In the genomic region with DNA sequence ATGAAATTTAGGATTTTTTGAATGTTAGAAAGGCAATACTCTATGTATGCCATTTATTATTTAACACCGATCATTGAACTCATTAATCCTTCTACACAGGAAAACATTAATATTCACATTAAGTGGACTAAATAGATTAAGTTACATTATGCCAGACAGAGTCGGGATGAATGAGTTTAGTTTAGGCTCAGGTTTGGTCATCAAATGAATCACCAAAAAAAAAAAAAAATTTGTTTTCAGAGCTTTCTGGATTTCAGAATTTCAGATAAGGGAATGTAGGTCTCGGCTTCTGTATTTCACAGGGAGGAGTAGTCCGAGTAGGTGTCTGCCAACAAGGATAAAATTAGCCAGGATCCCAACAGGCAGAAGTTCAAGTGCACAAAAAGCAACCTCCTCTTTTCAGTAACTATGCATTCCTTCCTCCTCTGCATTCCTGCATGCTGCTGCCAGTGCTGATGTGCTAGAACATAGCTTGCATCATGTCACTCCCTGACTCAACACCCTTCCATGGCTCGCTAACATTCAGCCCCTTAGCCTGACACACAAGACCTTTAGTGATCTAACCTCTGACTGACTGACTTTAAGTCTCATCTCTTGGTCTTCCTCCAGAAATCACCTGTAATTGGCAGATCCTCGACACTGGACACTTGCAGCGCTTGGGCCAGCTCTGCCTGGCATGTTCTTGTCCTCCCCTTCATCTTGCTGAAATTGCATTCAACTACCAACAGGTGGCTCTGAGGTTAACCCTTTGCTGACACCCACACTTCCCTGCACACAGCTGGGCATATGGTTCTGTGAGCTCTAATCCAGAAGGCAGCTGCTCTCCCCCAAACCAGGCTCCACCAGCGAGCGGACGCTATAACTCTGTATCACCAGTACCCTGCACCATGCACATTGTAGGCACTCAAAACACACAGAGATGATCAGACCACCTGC, we compare ENCODE assay signal across 7 cellular contexts.
DNase-seq lines count a peak whose midpoint lies in the region; ATAC-seq, FAIRE-seq and TF ChIP-seq lines count a peak whose summit lies in the region.

No MANE protein-coding gene starts in this region.

- TF ChIP-seq CTCF in GM12865 (IDR thresholded peaks at IDR 0.05; ENCODE audit: insufficient read depth, low read depth, low read length, missing control alignments) = peak; percentile 46

- DNase-seq in GM12865 (ENCODE audit: low read depth) (peak; percentile 61), adipocyte (ENCODE audit: low read depth) (peak; percentile 75), left lobe of liver (ENCODE audit: low spot score) (no peak), RCC 7860 (ENCODE audit: low spot score) (no peak), H54 (ENCODE audit: insufficient read length, low spot score) (no peak)
- DNase-seq in activated effector memory CD4-positive, alpha-beta T cell treated with anti-CD3 and anti-CD28 coated beads, Interleukin-2, amount 50 U/mL, for 16 hours = no peak

- peaks cover 21% of the 10 kb centered on the region for H3K27me3 ChIP-seq in adipocyte (replicated peaks; ENCODE audit: control insufficient read depth, insufficient read depth, low read length)

- peak; percentile 60 for ATAC-seq in HG02885 (IDR thresholded peaks at IDR 0.05; ENCODE audit: poor library complexity, unreplicated experiment)
- ATAC-seq in left lobe of liver = peak; percentile 31

- FAIRE-seq in RCC 7860 (lab: Jason Lieb, UNC) (no peak), H54 (lab: Jason Lieb, UNC) (no peak)

- no peaks in the 10 kb centered on the region for H3K36me3 ChIP-seq in adipocyte (ENCODE audit: control insufficient read depth, insufficient read depth, low read length, severe bottlenecking)

- H3K4me3 ChIP-seq in GM12865 (ENCODE audit: low read depth, low read length) = no peak overlapping the region
- H3K4me3 ChIP-seq in adipocyte (ENCODE audit: low read length) = no peak overlapping the region

- H3K4me1 ChIP-seq in adipocyte (ENCODE audit: control insufficient read depth, insufficient read depth, low read length) = peaks cover 9% of the 10 kb centered on the region

- no peaks in the 10 kb centered on the region for H3K9me3 ChIP-seq in adipocyte (ENCODE audit: control insufficient read depth, low read length)

- TF ChIP-seq POLR2A in H54 (IDR thresholded peaks at IDR 0.05; ENCODE audit: low read depth, low read length) = no peak

- no peak overlapping the region for H3K9ac ChIP-seq in adipocyte (ENCODE audit: low read length)

Comparison
In these comparisons a context has a peak if more than half of its experiments do, and no peak if none do; other contexts are left out.
1. DNase-seq: peak in GM12865 (single experiment) and adipocyte (single experiment); none in left lobe of liver (single experiment), RCC 7860 (single experiment), activated effector memory CD4-positive, alpha-beta T cell treated with anti-CD3 and anti-CD28 coated beads, Interleukin-2, amount 50 U/mL, for 16 hours (single experiment) and H54 (single experiment).